8 cellular contexts compared by ENCODE assay signal in the genomic region with DNA sequence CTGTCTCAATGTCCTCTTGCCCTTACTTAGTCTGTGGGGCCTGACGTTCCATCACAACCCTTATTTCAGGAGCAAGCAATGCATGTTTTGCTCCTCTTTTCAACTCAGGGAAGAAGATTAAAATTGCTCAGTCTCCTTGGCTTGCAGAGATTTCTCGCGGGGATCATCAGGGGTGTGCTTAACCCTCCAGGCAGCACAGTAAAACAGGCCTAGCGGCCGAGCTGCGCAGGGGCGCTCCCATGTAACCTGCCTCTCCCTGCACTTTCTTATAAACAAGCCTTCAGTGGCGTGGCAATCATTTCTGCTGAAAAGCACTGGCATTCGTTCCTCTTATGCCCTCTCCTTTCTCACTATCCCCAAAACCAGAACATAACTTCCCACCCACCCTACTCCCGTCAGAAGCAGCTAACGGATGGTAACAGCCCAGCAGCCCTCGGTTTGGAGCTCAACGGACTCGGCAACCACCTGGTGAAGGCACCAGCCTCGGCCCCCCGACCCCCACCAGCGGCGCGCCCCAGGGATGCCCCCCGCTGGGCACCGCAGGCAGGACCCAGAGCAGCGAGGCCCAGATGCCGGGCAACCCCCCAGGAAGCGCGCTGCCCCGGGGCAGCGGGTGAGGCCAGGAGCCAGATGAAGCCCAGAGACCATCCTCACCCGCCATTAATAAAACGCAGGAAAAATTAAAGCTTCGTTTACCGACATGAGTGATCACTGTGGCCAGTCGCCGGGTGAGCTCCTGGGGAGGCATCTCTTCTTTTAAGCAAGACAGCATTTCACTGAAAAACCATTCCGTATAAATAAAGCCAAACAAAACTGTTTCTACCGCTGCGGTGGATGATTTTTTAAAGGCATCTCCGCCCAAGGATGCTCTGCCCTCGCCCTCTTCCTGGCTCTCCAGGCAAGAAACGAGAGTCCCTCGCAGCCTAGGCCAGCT. TPM values are rescaled to one million over a fixed set of nuclear protein-coding genes. Genes with fewer than 3 reads are reported as not detected.
DNase-seq lines count a peak whose midpoint lies in the region; ATAC-seq and TF ChIP-seq lines count a peak whose summit lies in the region.

No MANE protein-coding gene starts in this region.

- DNase-seq in heart right ventricle (no peak), cardiac septum (ENCODE audit: low spot score) (no peak)
- no peak for DNase-seq in activated CD8-positive, alpha-beta T cell treated with anti-CD3 and anti-CD28 coated beads, Interleukin-2, amount 10 ng/mL, durations not matched to agents 7 days and 5 days
- DNase-seq in stimulated activated CD4-positive, alpha-beta T cell treated with anti-CD3 and anti-CD28 coated beads, Interleukin-12 subunit alpha, Interleukin-12 subunit beta, amount 100 ng/mL, for 4 hours, result no peak

- intact Hi-C loops in heart right ventricle (cut with DNase I), result no loop called here
- intact Hi-C loops in cardiac septum (cut with DNase I), result no loop called here

- peaks cover 3% of the 10 kb centered on the region for H3K36me3 Mint-ChIP-seq in activated CD8-positive, alpha-beta T cell treated with anti-CD3 and anti-CD28 coated beads, Interleukin-2, amount 10 ng/mL, durations not matched to agents 7 days and 5 days (ENCODE audit: low read depth)
- no peaks in the 10 kb centered on the region for H3K36me3 Mint-ChIP-seq in stimulated activated memory B cell treated with anti-CD40 and anti-IgM and Interleukin-4, amounts not matched to agents 10 μg/mL and 1 μg/mL and 100 μg/mL, for 72 hours

- H3K4me3 ChIP-seq in heart right ventricle, result peak overlapping the region; percentile 35 to 83 (median 70)
- peak overlapping the region; percentile 78 for H3K4me3 ChIP-seq in iPS-18c (ENCODE audit: insufficient read depth, low read depth, low read length)

- H3K9me3 ChIP-seq in heart right ventricle (no peaks in the 10 kb centered on the region), iPS-18c (ENCODE audit: control insufficient read depth, insufficient read depth, low read length) (no peaks in the 10 kb centered on the region)

- H3K27me3 Mint-ChIP-seq in activated CD8-positive, alpha-beta T cell treated with anti-CD3 and anti-CD28 coated beads, Interleukin-2, amount 10 ng/mL, durations not matched to agents 7 days and 5 days (ENCODE audit: low read depth), result peaks cover 5% of the 10 kb centered on the region
- H3K27me3 Mint-ChIP-seq in stimulated activated memory B cell treated with anti-CD40 and anti-IgM and Interleukin-4, amounts not matched to agents 10 μg/mL and 1 μg/mL and 100 μg/mL, for 72 hours, result peaks cover 35% of the 10 kb centered on the region

- peak overlapping the region; percentile 70 for H3K27ac Mint-ChIP-seq in activated CD8-positive, alpha-beta T cell treated with anti-CD3 and anti-CD28 coated beads, Interleukin-2, amount 10 ng/mL, durations not matched to agents 7 days and 5 days
- peak overlapping the region; percentile 82 for H3K27ac Mint-ChIP-seq in stimulated activated memory B cell treated with anti-CD40 and anti-IgM and Interleukin-4, amounts not matched to agents 10 μg/mL and 1 μg/mL and 100 μg/mL, for 72 hours

- peaks cover 0 to 48% (median 20%) of the 10 kb centered on the region in 7 donors for H3K27me3 ChIP-seq in heart right ventricle

- ATAC-seq in heart right ventricle (peak in 2 of 8 donors; percentile 11 to 20), HG03045 (IDR thresholded peaks at IDR 0.05; ENCODE audit: unreplicated experiment) (no peak), HG03457 (IDR thresholded peaks at IDR 0.05; ENCODE audit: unreplicated experiment) (no peak)
- ATAC-seq in activated CD8-positive, alpha-beta T cell treated with anti-CD3 and anti-CD28 coated beads, Interleukin-2, amount 10 ng/mL, durations not matched to agents 7 days and 5 days, result peak; percentile 40
- no peak for ATAC-seq in stimulated activated memory B cell treated with anti-CD40 and anti-IgM and Interleukin-4, amounts not matched to agents 10 μg/mL and 1 μg/mL and 100 μg/mL, for 72 hours

- peak overlapping the region in 1 of 10 donors; percentile 44 for H3K27ac ChIP-seq in heart right ventricle

- WGBS in heart right ventricle, 2 donors, result 28 to 29% methylated on average over 40 of the region's 40 CpGs

- no peaks in the 10 kb centered on the region for H3K9me3 Mint-ChIP-seq in activated CD8-positive, alpha-beta T cell treated with anti-CD3 and anti-CD28 coated beads, Interleukin-2, amount 10 ng/mL, durations not matched to agents 7 days and 5 days (ENCODE audit: insufficient read depth)
- H3K9me3 Mint-ChIP-seq in stimulated activated memory B cell treated with anti-CD40 and anti-IgM and Interleukin-4, amounts not matched to agents 10 μg/mL and 1 μg/mL and 100 μg/mL, for 72 hours, result no peaks in the 10 kb centered on the region

- H3K36me3 ChIP-seq in heart right ventricle, result no peaks in the 10 kb centered on the region

- no peak for TF ChIP-seq CTCF in heart right ventricle (IDR thresholded peaks at IDR 0.05)

- H3K4me1 ChIP-seq in heart right ventricle, result peaks cover 0 to 21% (median 17%) of the 10 kb centered on the region in 9 donors

- CTCF ChIA-PET in activated CD8-positive, alpha-beta T cell treated with anti-CD3 and anti-CD28 coated beads, Interleukin-2, amount 10 ng/mL, durations not matched to agents 7 days and 5 days (lab: Charles Lee), result interaction anchor here (0.8 to 1.9 kb wide), 4 partner anchors 12 to 580 kb away, joined by 3 to 4 read pairs (median 4); no protein-coding TSS in a partner anchor

- peak overlapping the region; percentile 84 for H3K4me3 Mint-ChIP-seq in activated CD8-positive, alpha-beta T cell treated with anti-CD3 and anti-CD28 coated beads, Interleukin-2, amount 10 ng/mL, durations not matched to agents 7 days and 5 days
- peak overlapping the region; percentile 86 for H3K4me3 Mint-ChIP-seq in stimulated activated memory B cell treated with anti-CD40 and anti-IgM and Interleukin-4, amounts not matched to agents 10 μg/mL and 1 μg/mL and 100 μg/mL, for 72 hours

- peaks cover 37% of the 10 kb centered on the region for H3K4me1 Mint-ChIP-seq in activated CD8-positive, alpha-beta T cell treated with anti-CD3 and anti-CD28 coated beads, Interleukin-2, amount 10 ng/mL, durations not matched to agents 7 days and 5 days (ENCODE audit: low read depth)
- H3K4me1 Mint-ChIP-seq in stimulated activated memory B cell treated with anti-CD40 and anti-IgM and Interleukin-4, amounts not matched to agents 10 μg/mL and 1 μg/mL and 100 μg/mL, for 72 hours, result peaks cover 15% of the 10 kb centered on the region

- POLR2A ChIA-PET in activated CD8-positive, alpha-beta T cell treated with anti-CD3 and anti-CD28 coated beads, Interleukin-2, amount 10 ng/mL, durations not matched to agents 7 days and 5 days (lab: Charles Lee), result interaction anchor here (0.6 to 1.7 kb wide), 6 partner anchors 11 to 403 kb away, joined by 3 to 10 read pairs (median 6); partner anchors contain the start of gene KLHL24

RNA-seq across cellular contexts. Expression of gene MCF2L2, which starts 0.9 kb away (rescaled TPM):
- 1 to 10 TPM in 2 of 10 donors, under 1 TPM in 7, not detected in 1; 0.14 to 1.5 (median 0.49) TPM for total RNA-seq in heart right ventricle
- polyA plus RNA-seq in heart right ventricle, result under 1 TPM; 0.09 to 0.37 TPM
- total RNA-seq in cardiac septum, result 1.1 TPM
- total RNA-seq in activated CD8-positive, alpha-beta T cell treated with anti-CD3 and anti-CD28 coated beads, Interleukin-2, amount 10 ng/mL, durations not matched to agents 7 days and 5 days, result 1 to 10 TPM; 7.2 to 7.5 TPM
